In genomic region chr21:16196521-16197208, GRCh38 we compare ENCODE assay signal across 11 cellular contexts.
DNase-seq lines count a peak whose midpoint lies in the region; ATAC-seq, FAIRE-seq and TF ChIP-seq lines count a peak whose summit lies in the region.
"Had no signal": no experiment of that assay in that cellular context is flagged by ENCODE, and none has a peak within 500 bp of the region (broad histone marks: within the 10 kb centered on the region; RNA-seq: fewer than 3 reads in every experiment).

No MANE protein-coding gene starts in this region.

- H2AFZ ChIP-seq in KMS-11 (ENCODE audit: low read depth) (peak overlapping the region; percentile 89; the same call in 1 of the 2 replicates), GM12878 (ENCODE audit: control insufficient read depth, low read depth, low read length) (peak overlapping the region; percentile 37; the same call in 1 of the 2 replicates)

- H4K20me1 ChIP-seq in KMS-11 (ENCODE audit: insufficient read depth) (no peaks in the 10 kb centered on the region), GM12878 (ENCODE audit: control insufficient read depth, insufficient read depth) (no peaks in the 10 kb centered on the region)

- TF ChIP-seq EP300 in GM12878 (IDR thresholded peaks at IDR 0.05; ENCODE audit: borderline replicate concordance in 1 of 2, control insufficient read depth in 1 of 2, low read depth in 2 of 2, low read length in 2 of 2) = no peak

- H3K9ac ChIP-seq in KMS-11 (peak overlapping the region; percentile 95), GM12878 (ENCODE audit: control insufficient read depth, insufficient read depth, low read length) (no peak overlapping the region)

- ATAC-seq in GM12878 (no peak), HG03196 (IDR thresholded peaks at IDR 0.05; ENCODE audit: unreplicated experiment) (no peak), HG02840 (IDR thresholded peaks at IDR 0.05; ENCODE audit: low FRiP score, unreplicated experiment) (no peak)
- ATAC-seq: mucosa of descending colon had no signal

- in situ Hi-C loops in GM12878 (cut with MboI) = no loop called here

- RAD21 ChIA-PET in GM12878 (lab: Charles Lee; ENCODE audit: unreplicated experiment) = no interaction called here

- intact Hi-C loops in GM12878 (cut with micrococcal nuclease; ENCODE audit: unreplicated experiment) = no loop called here

- TF ChIP-seq RAD21 in GM12878 (IDR thresholded peaks at IDR 0.05; ENCODE audit: insufficient read depth, low read depth, low read length) = no peak

- TF ChIP-seq CTCF in KMS-11 (conservative IDR thresholded peaks at IDR 0.05; ENCODE audit: low read depth, low read length) (no peak), GM12878 (IDR thresholded peaks at IDR 0.05 in 2 of 3, conservative IDR thresholded peaks at IDR 0.05 in 1 of 3; ENCODE audit: control insufficient read depth in 2 of 3, extremely low read depth in 1 of 3, insufficient read depth in 1 of 3, low read depth in 3 of 3, low read length in 3 of 3) (no peak)

- H3K9me3 ChIP-seq in GM12878 (replicated peaks; ENCODE audit: control insufficient read depth, insufficient read depth, low read length) = no peaks in the 10 kb centered on the region; the same call in 2 of the 3 replicates

- H3K4me2 ChIP-seq in KMS-11 (peak overlapping the region; percentile 90), GM12878 (ENCODE audit: control insufficient read depth, insufficient read depth) (peak overlapping the region; percentile 54; the same call in 1 of the 2 replicates)

- H3K4me3 ChIP-seq in KMS-11 (IDR thresholded peaks at IDR 0.05; ENCODE audit: insufficient read depth, low read depth, low read length) (no peak overlapping the region), GM12878 (no peak overlapping the region)
- H3K4me3 ChIP-seq: mucosa of descending colon had no signal

- no peaks in the 10 kb centered on the region for H3K27me3 ChIP-seq in KMS-11 (ENCODE audit: insufficient read depth, low read depth)
- no peaks in the 10 kb centered on the region for H3K27me3 ChIP-seq in GM12878 (replicated peaks in 1 of 2; ENCODE audit: control insufficient read depth in 2 of 2, insufficient read depth in 2 of 2, low read length in 1 of 2)
- H3K27me3 ChIP-seq in layer of hippocampus (ENCODE audit: control insufficient read depth, insufficient read depth, low read length) = no peaks in the 10 kb centered on the region

- H3K4me1 ChIP-seq in KMS-11 (ENCODE audit: low read depth, poor library complexity, severe bottlenecking) = peaks cover 56% of the 10 kb centered on the region
- no peaks in the 10 kb centered on the region for H3K4me1 ChIP-seq in GM12878 (ENCODE audit: control insufficient read depth, insufficient read depth, low read length)

- TF ChIP-seq POLR2A in GM12878 (IDR thresholded peaks at IDR 0.05; ENCODE audit: low read depth, low read length) = no peak

- peaks cover 72% of the 10 kb centered on the region for H3K79me2 ChIP-seq in KMS-11 (ENCODE audit: insufficient read depth, low read depth)
- H3K79me2 ChIP-seq in GM12878 (ENCODE audit: control insufficient read depth, insufficient read depth, low read length) = no peaks in the 10 kb centered on the region; the same call in none of the 2 replicates

- CTCF ChIA-PET in GM12878 (lab: Yijun Ruan, JAX) = no interaction called here

- H3K36me3 ChIP-seq in KMS-11 (ENCODE audit: insufficient read depth) = no peaks in the 10 kb centered on the region; the same call in 1 of the 2 replicates
- no peaks in the 10 kb centered on the region for H3K36me3 ChIP-seq in GM12878 (ENCODE audit: control insufficient read depth in 2 of 2, insufficient read depth in 2 of 2, low read length in 1 of 2)

- peak overlapping the region; percentile 90 for H3K27ac ChIP-seq in KMS-11
- H3K27ac ChIP-seq in GM12878 (ENCODE audit: control insufficient read depth, insufficient read depth) = peak overlapping the region; percentile 28; the same call in 1 of the 2 replicates
- peak overlapping the region; percentile 79 for H3K27ac ChIP-seq in layer of hippocampus (ENCODE audit: low read depth, low read length)

- DNase-seq in GM12878 (ENCODE audit: low read depth, low spot score) (no peak), superior temporal gyrus (ENCODE audit: extremely low spot score) (peak; percentile 70), NCI-H2171 treated with DMSO at 0.1 percent for 48 hours (lab: John Stamatoyannopoulos, UW) (no peak), hypothalamus (lab: John Stamatoyannopoulos, UW) (no peak)
- DNase-seq: activated naive CD8-positive, alpha-beta T cell treated with anti-CD3 and anti-CD28 coated beads for 36 hours; NCI-H1436 had no signal

- BruUV-seq in GM12878 (replicated peaks; lab: Mats Ljungman, UMichigan) = no TSS peak

- SMC1A ChIA-PET in GM12878 (lab: Charles Lee; ENCODE audit: uncharacterized antibody, unreplicated experiment) = interaction anchor here (1.1 to 1.3 kb wide), 2 partner anchors 10 to 24 kb away, joined by 3 read pairs; no protein-coding TSS in a partner anchor

- FAIRE-seq in GM12878 (lab: Jason Lieb, UNC) = no peak

- POLR2A ChIA-PET in GM12878 (lab: Charles Lee) = no interaction called here

- 24% methylated on average over 6 of the region's 6 CpGs for WGBS in GM12878 (ENCODE audit: insufficient coverage, insufficient replicate concordance, low lambda C conversion rate, missing lambda C conversion rate)

TF ChIP-seq in GM12878, 131 proteins besides CTCF, POLR2A, EP300 and RAD21:
- TF ChIP-seq ZNF592 (IDR thresholded peaks at IDR 0.05) = no peak
- no peak for TF ChIP-seq MAX (IDR thresholded peaks at IDR 0.05; ENCODE audit: low read depth, low read length)
- no peak for TF ChIP-seq SMAD1 (IDR thresholded peaks at IDR 0.05; ENCODE audit: low read depth, partially characterized antibody)
- peak; percentile 45; the same call in 1 of the 2 replicates for TF ChIP-seq RUNX3 (IDR thresholded peaks at IDR 0.05; ENCODE audit: low read length)

Comparison
In these comparisons a context has a peak if more than half of its experiments do, and no peak if none do; other contexts are left out.
1. H3K27ac ChIP-seq: peak in every context shown above with its lines; median percentile 90 in KMS-11; 79 in layer of hippocampus; 28 in GM12878.